23 cellular contexts compared by ENCODE assay signal in genomic region chr17:68391561-68392268, GRCh38.
DNase-seq lines count a peak whose midpoint lies in the region; ATAC-seq, FAIRE-seq and TF ChIP-seq lines count a peak whose summit lies in the region.
"Had no signal": no experiment of that assay in that cellular context is flagged by ENCODE, and none has a peak within 500 bp of the region (broad histone marks: within the 10 kb centered on the region; RNA-seq: fewer than 3 reads in every experiment).

No MANE protein-coding gene starts in this region.

- peaks cover 3% of the 10 kb centered on the region for H3K36me3 Mint-ChIP-seq in neural crest cell (ENCODE audit: low read depth)
- no peaks in the 10 kb centered on the region for H3K36me3 Mint-ChIP-seq in T-helper 17 cell (ENCODE audit: low read depth)

- TF ChIP-seq EP300 in A549 (IDR thresholded peaks at IDR 0.05) = no peak

- no peak overlapping the region for H3K4me2 ChIP-seq in A549

- no peak overlapping the region for H3K27ac ChIP-seq in A549
- H3K27ac ChIP-seq in left lung = peak overlapping the region in 1 of 2 donors; percentile 53

- no peak for TF ChIP-seq POLR2A in A549 (IDR thresholded peaks at IDR 0.05; ENCODE audit: low read length)

- H3K9me3 Mint-ChIP-seq in neural crest cell = no peaks in the 10 kb centered on the region

- intact Hi-C loops in left lung (cut with DNase I) = no loop called here

- H3K27me3 ChIP-seq in adipocyte (replicated peaks; ENCODE audit: control insufficient read depth, insufficient read depth, low read length) (no peaks in the 10 kb centered on the region), left lung (no peaks in the 10 kb centered on the region)
- H3K27me3 ChIP-seq: gastrocnemius medialis had no signal

- POLR2A ChIA-PET in A549 (lab: Yijun Ruan, JAX) (interaction anchor here (1.4 kb wide), 1 partner anchor 99 kb away, joined by 3 read pairs; no protein-coding TSS in a partner anchor), HEK293T (lab: Yijun Ruan, JAX) (no interaction called here)

- no peak for ATAC-seq in A549
- no peak for ATAC-seq in left lung
- ATAC-seq in T-helper 17 cell = no peak
- ATAC-seq: gastrocnemius medialis had no signal

- no peaks in the 10 kb centered on the region for H3K27me3 Mint-ChIP-seq in neural crest cell (ENCODE audit: low read depth)
- no peaks in the 10 kb centered on the region for H3K27me3 Mint-ChIP-seq in T-helper 17 cell
- H3K27me3 Mint-ChIP-seq: activated naive CD8-positive, alpha-beta T cell; CD4-positive, alpha-beta memory T cell had no signal

- H3K4me1 Mint-ChIP-seq in neural crest cell (peaks cover 9% of the 10 kb centered on the region), T-helper 17 cell (peaks cover 9% of the 10 kb centered on the region)

- H3K9me3 ChIP-seq in A549 = 0 out of 3 replicates have a peak, but pooled peaks cover 4% of the 10 kb centered on the region
- H3K9me3 ChIP-seq in adipocyte (ENCODE audit: control insufficient read depth, low read length) = no peaks in the 10 kb centered on the region
- H3K9me3 ChIP-seq in left lung = peaks cover 0 to 8% of the 10 kb centered on the region in 2 donors
- H3K9me3 ChIP-seq in T-helper 17 cell (ENCODE audit: control insufficient read depth, low read length, poor library complexity, severe bottlenecking) = no peaks in the 10 kb centered on the region
- H3K9me3 ChIP-seq: gastrocnemius medialis had no signal

- no peak overlapping the region for H3K4me3 ChIP-seq in A549
- H3K4me3 ChIP-seq in adipocyte (ENCODE audit: low read length) = peak overlapping the region; percentile 31
- no peak overlapping the region for H3K4me3 ChIP-seq in fibroblast of mammary gland (ENCODE audit: control insufficient read depth, low read depth, low read length)
- H3K4me3 ChIP-seq in left lung = no peak overlapping the region
- H3K4me3 ChIP-seq: gastrocnemius medialis had no signal

- FAIRE-seq in A549 (lab: Jason Lieb, UNC) = no peak
- FAIRE-seq: colon, endothelial cell of umbilical vein, GM19239 had no signal

- no peaks in the 10 kb centered on the region for H3K4me1 ChIP-seq in A549
- peaks cover 15% of the 10 kb centered on the region for H3K4me1 ChIP-seq in adipocyte (ENCODE audit: control insufficient read depth, insufficient read depth, low read length)
- H3K4me1 ChIP-seq in left lung = no peaks in the 10 kb centered on the region

- WGBS in A549 (ENCODE audit: missing lambda C conversion rate) = 78% methylated on average over 16 of the region's 16 CpGs

- H3K27ac Mint-ChIP-seq in neural crest cell (ENCODE audit: unreplicated experiment) = peak overlapping the region; percentile 35
- no peak overlapping the region for H3K27ac Mint-ChIP-seq in T-helper 17 cell
- H3K27ac Mint-ChIP-seq: activated naive CD8-positive, alpha-beta T cell; brain; CD4-positive, alpha-beta memory T cell had no signal

- TF ChIP-seq CTCF in A549 (IDR thresholded peaks at IDR 0.05) (no peak), fibroblast of mammary gland (conservative IDR thresholded peaks at IDR 0.05; ENCODE audit: control insufficient read depth, insufficient read depth, low read depth, low read length) (no peak), neural crest cell (conservative IDR thresholded peaks at IDR 0.05) (no peak), left lung (IDR thresholded peaks at IDR 0.05) (no peak)

- DNase-seq in A549 (ENCODE audit: low read depth in 1 of 2, low spot score in 1 of 2) (no peak), adipocyte (ENCODE audit: low read depth) (no peak), fibroblast of mammary gland (ENCODE audit: low read depth) (peak; percentile 40), neural crest cell (ENCODE audit: low read depth, low spot score) (no peak), left lung (no peak), HEK293T (ENCODE audit: extremely low spot score) (no peak), COR-L47 (lab: John Stamatoyannopoulos, UW) (no peak), T-helper 17 cell (no peak)
- DNase-seq: activated CD4-positive, alpha-beta T cell treated with anti-CD3 and anti-CD28 coated beads for 1 hour; CD4-positive, alpha-beta memory T cell; DMS153; gastrocnemius medialis; GF-D8; GOT3; NCI-H146; NCI-H2171 treated with DMSO at 0.1 percent for 48 hours; NCI-H526 treated with DMSO at 0.1 percent for 48 hours; stimulated activated CD4-positive, alpha-beta T cell treated with anti-CD3 and anti-CD28 coated beads, Interleukin-12 subunit alpha, Interleukin-12 subunit beta, amount 100 ng/mL, for 4 hours had no signal

- H3K36me3 ChIP-seq in adipocyte (ENCODE audit: control insufficient read depth, insufficient read depth, low read length, severe bottlenecking) = no peaks in the 10 kb centered on the region
- H3K36me3 ChIP-seq in left lung = no peaks in the 10 kb centered on the region
- H3K36me3 ChIP-seq: gastrocnemius medialis had no signal

- CTCF ChIA-PET in A549 (lab: Yijun Ruan, JAX) = interaction anchor here (0.9 to 2.9 kb wide), 7 partner anchors 7 to 220 kb away, joined by 3 to 14 read pairs (median 6); no protein-coding TSS in a partner anchor
- CTCF ChIA-PET in HEK293T (lab: Yijun Ruan, JAX) = interaction anchor here (1.2 kb wide), 1 partner anchor 7 kb away, joined by 3 read pairs; no protein-coding TSS in a partner anchor

- peak overlapping the region; percentile 45 for H3K9ac ChIP-seq in adipocyte (ENCODE audit: low read length)

- H3K4me3 Mint-ChIP-seq in neural crest cell (no peak overlapping the region), T-helper 17 cell (no peak overlapping the region)
- H3K4me3 Mint-ChIP-seq: activated naive CD8-positive, alpha-beta T cell; brain; CD4-positive, alpha-beta memory T cell had no signal

- TF ChIP-seq RAD21 in A549 (conservative IDR thresholded peaks at IDR 0.05 in 1 of 2, IDR thresholded peaks at IDR 0.05 in 1 of 2) = no peak

TF ChIP-seq in A549, 52 proteins besides CTCF, POLR2A, EP300 and RAD21:
- no peak for TF ChIP-seq ZNF302 (CRISPR knock-in tag; IDR thresholded peaks at IDR 0.05)
- peak; percentile 89 for TF ChIP-seq MAFK (IDR thresholded peaks at IDR 0.05; ENCODE audit: partially characterized antibody)

TF ChIP-seq in HEK293T, 16 proteins besides CTCF, POLR2A, EP300 and RAD21:
- TF ChIP-seq TARDBP (IDR thresholded peaks at IDR 0.05) (no peak), PKNOX1 (IDR thresholded peaks at IDR 0.05) (no peak), FOXA1 (IDR thresholded peaks at IDR 0.05) (no peak), NFRKB (IDR thresholded peaks at IDR 0.05) (no peak), FOXK2 (IDR thresholded peaks at IDR 0.05) (no peak), ARNT (IDR thresholded peaks at IDR 0.05) (no peak), L3MBTL2 (conservative IDR thresholded peaks at IDR 0.05) (no peak)
